Comparison of ENCODE assay signal across 1 cellular context in the genomic region with DNA sequence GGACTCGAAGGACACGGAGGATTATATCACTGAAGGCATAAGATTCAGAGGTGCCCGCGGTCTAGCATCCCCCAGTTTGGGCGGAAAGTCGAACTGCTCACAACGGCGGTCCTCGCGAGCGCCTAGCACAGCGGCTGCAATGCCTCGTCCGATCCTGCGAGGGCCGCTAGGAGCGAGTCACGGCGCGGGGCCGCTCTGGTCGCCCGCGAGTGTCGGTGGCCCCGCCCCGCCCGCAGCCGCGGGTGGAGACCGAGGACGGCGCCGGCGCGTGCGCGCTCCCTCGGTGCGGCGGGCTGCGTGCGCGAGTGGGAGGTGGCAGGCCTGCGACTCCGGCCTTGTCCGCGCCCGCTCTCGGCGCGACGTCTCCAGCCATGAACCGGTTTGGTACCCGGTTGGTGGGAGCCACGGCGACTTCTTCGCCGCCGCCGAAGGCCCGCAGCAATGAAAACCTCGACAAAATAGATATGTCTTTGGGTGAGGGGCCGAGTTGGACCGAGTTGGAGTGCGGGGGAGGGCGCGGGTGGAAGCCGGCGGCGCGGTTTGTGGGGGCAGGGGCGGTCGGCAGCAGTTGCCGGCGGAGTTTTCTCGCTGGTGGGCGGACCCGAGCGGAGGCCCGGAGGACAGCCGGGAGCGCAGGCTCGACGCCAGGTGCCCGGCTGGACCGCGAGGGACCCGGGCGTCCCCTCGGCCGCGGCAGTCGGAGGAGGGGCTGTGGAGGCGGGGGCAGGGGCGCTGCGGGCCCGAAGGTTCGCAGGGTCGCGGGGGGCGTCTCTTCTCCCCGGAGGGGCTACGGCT.
TF ChIP-seq lines count a peak whose summit lies in the region.

A gene with protein sequence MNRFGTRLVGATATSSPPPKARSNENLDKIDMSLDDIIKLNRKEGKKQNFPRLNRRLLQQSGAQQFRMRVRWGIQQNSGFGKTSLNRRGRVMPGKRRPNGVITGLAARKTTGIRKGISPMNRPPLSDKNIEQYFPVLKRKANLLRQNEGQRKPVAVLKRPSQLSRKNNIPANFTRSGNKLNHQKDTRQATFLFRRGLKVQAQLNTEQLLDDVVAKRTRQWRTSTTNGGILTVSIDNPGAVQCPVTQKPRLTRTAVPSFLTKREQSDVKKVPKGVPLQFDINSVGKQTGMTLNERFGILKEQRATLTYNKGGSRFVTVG (plus strand): TSS at position 283 of the 795 bp plus-strand sequence. CDS start 89 bp downstream, at position 372.

TF ChIP-seq in K562, 482 proteins besides CTCF, POLR2A, EP300 and RAD21 (continued from another document and continues in another):
- no peak for TF ChIP-seq STAT5A (IDR thresholded peaks at IDR 0.05; ENCODE audit: borderline replicate concordance, low read length)
- no peak for TF ChIP-seq FOXA1 (IDR thresholded peaks at IDR 0.05; ENCODE audit: borderline replicate concordance)
- no peak for TF ChIP-seq ZFP36 (IDR thresholded peaks at IDR 0.05; ENCODE audit: low read depth, low read length, partially characterized antibody)
- TF ChIP-seq KDM1A (IDR thresholded peaks at IDR 0.05), result no peak
- TF ChIP-seq, protein P1, sequence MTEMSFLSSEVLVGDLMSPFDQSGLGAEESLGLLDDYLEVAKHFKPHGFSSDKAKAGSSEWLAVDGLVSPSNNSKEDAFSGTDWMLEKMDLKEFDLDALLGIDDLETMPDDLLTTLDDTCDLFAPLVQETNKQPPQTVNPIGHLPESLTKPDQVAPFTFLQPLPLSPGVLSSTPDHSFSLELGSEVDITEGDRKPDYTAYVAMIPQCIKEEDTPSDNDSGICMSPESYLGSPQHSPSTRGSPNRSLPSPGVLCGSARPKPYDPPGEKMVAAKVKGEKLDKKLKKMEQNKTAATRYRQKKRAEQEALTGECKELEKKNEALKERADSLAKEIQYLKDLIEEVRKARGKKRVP (CRISPR knock-in tag; IDR thresholded peaks at IDR 0.05), result no peak
- TF ChIP-seq, protein P2, sequence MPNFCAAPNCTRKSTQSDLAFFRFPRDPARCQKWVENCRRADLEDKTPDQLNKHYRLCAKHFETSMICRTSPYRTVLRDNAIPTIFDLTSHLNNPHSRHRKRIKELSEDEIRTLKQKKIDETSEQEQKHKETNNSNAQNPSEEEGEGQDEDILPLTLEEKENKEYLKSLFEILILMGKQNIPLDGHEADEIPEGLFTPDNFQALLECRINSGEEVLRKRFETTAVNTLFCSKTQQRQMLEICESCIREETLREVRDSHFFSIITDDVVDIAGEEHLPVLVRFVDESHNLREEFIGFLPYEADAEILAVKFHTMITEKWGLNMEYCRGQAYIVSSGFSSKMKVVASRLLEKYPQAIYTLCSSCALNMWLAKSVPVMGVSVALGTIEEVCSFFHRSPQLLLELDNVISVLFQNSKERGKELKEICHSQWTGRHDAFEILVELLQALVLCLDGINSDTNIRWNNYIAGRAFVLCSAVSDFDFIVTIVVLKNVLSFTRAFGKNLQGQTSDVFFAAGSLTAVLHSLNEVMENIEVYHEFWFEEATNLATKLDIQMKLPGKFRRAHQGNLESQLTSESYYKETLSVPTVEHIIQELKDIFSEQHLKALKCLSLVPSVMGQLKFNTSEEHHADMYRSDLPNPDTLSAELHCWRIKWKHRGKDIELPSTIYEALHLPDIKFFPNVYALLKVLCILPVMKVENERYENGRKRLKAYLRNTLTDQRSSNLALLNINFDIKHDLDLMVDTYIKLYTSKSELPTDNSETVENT (CRISPR knock-in tag; IDR thresholded peaks at IDR 0.05), result peak; percentile 85; the same call in 1 of the 2 replicates
- TF ChIP-seq MED1 (CRISPR knock-in tag; IDR thresholded peaks at IDR 0.05; ENCODE audit: borderline replicate concordance), result no peak
- no peak for TF ChIP-seq POU5F1 (IDR thresholded peaks at IDR 0.05; ENCODE audit: borderline replicate concordance, low read depth, low read length, partially characterized antibody)
- no peak for TF ChIP-seq ZC3H11A (IDR thresholded peaks at IDR 0.05; ENCODE audit: low read depth, low read length)
- no peak for TF ChIP-seq PHTF2 (CRISPR knock-in tag; IDR thresholded peaks at IDR 0.05)
- peak; percentile 57 for TF ChIP-seq POLR2B (IDR thresholded peaks at IDR 0.05; ENCODE audit: low read depth, partially characterized antibody)
- TF ChIP-seq, protein P3, sequence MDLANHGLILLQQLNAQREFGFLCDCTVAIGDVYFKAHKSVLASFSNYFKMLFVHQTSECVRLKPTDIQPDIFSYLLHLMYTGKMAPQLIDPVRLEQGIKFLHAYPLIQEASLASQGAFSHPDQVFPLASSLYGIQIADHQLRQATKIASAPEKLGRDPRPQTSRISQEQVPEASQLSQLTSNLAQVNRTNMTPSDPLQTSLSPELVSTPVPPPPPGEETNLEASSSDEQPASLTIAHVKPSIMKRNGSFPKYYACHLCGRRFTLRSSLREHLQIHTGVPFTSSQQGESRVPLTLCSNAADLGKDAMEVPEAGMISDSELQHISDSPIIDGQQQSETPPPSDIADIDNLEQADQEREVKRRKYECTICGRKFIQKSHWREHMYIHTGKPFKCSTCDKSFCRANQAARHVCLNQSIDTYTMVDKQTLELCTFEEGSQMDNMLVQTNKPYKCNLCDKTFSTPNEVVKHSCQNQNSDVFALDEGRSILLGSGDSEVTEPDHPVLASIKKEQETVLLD (IDR thresholded peaks at IDR 0.05), result 0 out of 2 replicates have a peak, but pooled peaks have one; percentile 73
- no peak for TF ChIP-seq CREBBP (IDR thresholded peaks at IDR 0.05; ENCODE audit: low read depth, low read length)
- TF ChIP-seq, protein P4, sequence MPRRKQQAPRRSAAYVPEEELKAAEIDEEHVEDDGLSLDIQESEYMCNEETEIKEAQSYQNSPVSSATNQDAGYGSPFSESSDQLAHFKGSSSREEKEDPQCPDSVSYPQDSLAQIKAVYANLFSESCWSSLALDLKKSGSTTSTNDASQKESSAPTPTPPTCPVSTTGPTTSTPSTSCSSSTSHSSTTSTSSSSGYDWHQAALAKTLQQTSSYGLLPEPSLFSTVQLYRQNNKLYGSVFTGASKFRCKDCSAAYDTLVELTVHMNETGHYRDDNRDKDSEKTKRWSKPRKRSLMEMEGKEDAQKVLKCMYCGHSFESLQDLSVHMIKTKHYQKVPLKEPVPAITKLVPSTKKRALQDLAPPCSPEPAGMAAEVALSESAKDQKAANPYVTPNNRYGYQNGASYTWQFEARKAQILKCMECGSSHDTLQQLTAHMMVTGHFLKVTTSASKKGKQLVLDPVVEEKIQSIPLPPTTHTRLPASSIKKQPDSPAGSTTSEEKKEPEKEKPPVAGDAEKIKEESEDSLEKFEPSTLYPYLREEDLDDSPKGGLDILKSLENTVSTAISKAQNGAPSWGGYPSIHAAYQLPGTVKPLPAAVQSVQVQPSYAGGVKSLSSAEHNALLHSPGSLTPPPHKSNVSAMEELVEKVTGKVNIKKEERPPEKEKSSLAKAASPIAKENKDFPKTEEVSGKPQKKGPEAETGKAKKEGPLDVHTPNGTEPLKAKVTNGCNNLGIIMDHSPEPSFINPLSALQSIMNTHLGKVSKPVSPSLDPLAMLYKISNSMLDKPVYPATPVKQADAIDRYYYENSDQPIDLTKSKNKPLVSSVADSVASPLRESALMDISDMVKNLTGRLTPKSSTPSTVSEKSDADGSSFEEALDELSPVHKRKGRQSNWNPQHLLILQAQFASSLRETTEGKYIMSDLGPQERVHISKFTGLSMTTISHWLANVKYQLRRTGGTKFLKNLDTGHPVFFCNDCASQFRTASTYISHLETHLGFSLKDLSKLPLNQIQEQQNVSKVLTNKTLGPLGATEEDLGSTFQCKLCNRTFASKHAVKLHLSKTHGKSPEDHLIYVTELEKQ (CRISPR knock-in tag; IDR thresholded peaks at IDR 0.05), result no peak
- no peak for TF ChIP-seq TRIM28 (IDR thresholded peaks at IDR 0.05)
- TF ChIP-seq CEBPB (tag; IDR thresholded peaks at IDR 0.05), result no peak
- TF ChIP-seq BHLHE40 (IDR thresholded peaks at IDR 0.05; ENCODE audit: low read length), result no peak
- TF ChIP-seq PPARD (CRISPR knock-in tag; IDR thresholded peaks at IDR 0.05), result no peak
- TF ChIP-seq, protein P5, sequence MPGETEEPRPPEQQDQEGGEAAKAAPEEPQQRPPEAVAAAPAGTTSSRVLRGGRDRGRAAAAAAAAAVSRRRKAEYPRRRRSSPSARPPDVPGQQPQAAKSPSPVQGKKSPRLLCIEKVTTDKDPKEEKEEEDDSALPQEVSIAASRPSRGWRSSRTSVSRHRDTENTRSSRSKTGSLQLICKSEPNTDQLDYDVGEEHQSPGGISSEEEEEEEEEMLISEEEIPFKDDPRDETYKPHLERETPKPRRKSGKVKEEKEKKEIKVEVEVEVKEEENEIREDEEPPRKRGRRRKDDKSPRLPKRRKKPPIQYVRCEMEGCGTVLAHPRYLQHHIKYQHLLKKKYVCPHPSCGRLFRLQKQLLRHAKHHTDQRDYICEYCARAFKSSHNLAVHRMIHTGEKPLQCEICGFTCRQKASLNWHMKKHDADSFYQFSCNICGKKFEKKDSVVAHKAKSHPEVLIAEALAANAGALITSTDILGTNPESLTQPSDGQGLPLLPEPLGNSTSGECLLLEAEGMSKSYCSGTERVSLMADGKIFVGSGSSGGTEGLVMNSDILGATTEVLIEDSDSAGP (CRISPR knock-in tag; IDR thresholded peaks at IDR 0.05), result no peak
- no peak for TF ChIP-seq CBFA2T3 (IDR thresholded peaks at IDR 0.05)
- no peak for TF ChIP-seq SPI1 (IDR thresholded peaks at IDR 0.05; ENCODE audit: borderline replicate concordance, low read depth, low read length)
- no peak for TF ChIP-seq KDM2B (CRISPR knock-in tag; IDR thresholded peaks at IDR 0.05)
- peak; percentile 49; the same call in 1 of the 2 replicates for TF ChIP-seq MBD2 (IDR thresholded peaks at IDR 0.05; ENCODE audit: borderline replicate concordance, low read depth)
- peak; percentile 63; the same call in 1 of the 2 replicates for TF ChIP-seq ESRRA (IDR thresholded peaks at IDR 0.05; ENCODE audit: borderline replicate concordance, low read depth)
- TF ChIP-seq ARID1B (IDR thresholded peaks at IDR 0.05), result no peak
- peak; percentile 47; the same call in 1 of the 2 replicates for TF ChIP-seq HDAC2 (IDR thresholded peaks at IDR 0.05)
- 0 out of 2 replicates have a peak, but pooled peaks have one; percentile 13 for TF ChIP-seq DPF2 (IDR thresholded peaks at IDR 0.05)
- TF ChIP-seq, protein P6, sequence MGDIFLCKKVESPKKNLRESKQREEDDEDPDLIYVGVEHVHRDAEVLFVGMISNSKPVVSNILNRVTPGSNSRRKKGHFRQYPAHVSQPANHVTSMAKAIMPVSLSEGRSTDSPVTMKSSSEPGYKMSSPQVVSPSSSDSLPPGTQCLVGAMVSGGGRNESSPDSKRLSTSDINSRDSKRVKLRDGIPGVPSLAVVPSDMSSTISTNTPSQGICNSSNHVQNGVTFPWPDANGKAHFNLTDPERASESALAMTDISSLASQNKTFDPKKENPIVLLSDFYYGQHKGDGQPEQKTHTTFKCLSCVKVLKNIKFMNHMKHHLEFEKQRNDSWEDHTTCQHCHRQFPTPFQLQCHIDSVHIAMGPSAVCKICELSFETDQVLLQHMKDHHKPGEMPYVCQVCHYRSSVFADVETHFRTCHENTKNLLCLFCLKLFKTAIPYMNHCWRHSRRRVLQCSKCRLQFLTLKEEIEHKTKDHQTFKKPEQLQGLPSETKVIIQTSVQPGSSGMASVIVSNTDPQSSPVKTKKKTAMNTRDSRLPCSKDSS (IDR thresholded peaks at IDR 0.05; ENCODE audit: low read depth, partially characterized antibody), result no peak
- TF ChIP-seq ZNF146 (CRISPR knock-in tag; IDR thresholded peaks at IDR 0.05; ENCODE audit: unreplicated experiment), result no peak
- no peak for TF ChIP-seq MIER1 (IDR thresholded peaks at IDR 0.05; ENCODE audit: low read depth)
- TF ChIP-seq PML (IDR thresholded peaks at IDR 0.05; ENCODE audit: low read length), result no peak
- no peak for TF ChIP-seq MCM7 (IDR thresholded peaks at IDR 0.05)
- peak; percentile 47 for TF ChIP-seq HMGN3 (IDR thresholded peaks at IDR 0.05; ENCODE audit: borderline replicate concordance, extremely low read depth, insufficient read length, low read depth, low read length)
- TF ChIP-seq, protein P7, sequence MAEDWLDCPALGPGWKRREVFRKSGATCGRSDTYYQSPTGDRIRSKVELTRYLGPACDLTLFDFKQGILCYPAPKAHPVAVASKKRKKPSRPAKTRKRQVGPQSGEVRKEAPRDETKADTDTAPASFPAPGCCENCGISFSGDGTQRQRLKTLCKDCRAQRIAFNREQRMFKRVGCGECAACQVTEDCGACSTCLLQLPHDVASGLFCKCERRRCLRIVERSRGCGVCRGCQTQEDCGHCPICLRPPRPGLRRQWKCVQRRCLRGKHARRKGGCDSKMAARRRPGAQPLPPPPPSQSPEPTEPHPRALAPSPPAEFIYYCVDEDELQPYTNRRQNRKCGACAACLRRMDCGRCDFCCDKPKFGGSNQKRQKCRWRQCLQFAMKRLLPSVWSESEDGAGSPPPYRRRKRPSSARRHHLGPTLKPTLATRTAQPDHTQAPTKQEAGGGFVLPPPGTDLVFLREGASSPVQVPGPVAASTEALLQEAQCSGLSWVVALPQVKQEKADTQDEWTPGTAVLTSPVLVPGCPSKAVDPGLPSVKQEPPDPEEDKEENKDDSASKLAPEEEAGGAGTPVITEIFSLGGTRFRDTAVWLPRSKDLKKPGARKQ (CRISPR knock-in tag; IDR thresholded peaks at IDR 0.05), result no peak
- TF ChIP-seq ERF (CRISPR knock-in tag; IDR thresholded peaks at IDR 0.05), result no peak
- TF ChIP-seq E2F3 (CRISPR knock-in tag; IDR thresholded peaks at IDR 0.05), result no peak
- TF ChIP-seq CHD4 (IDR thresholded peaks at IDR 0.05; ENCODE audit: insufficient read depth, insufficient replicate concordance, low read depth, low read length, poor library complexity, severe bottlenecking), result no peak
- peak; percentile 98 for TF ChIP-seq SAFB (IDR thresholded peaks at IDR 0.05; ENCODE audit: borderline replicate concordance, low read depth, low read length)
- TF ChIP-seq, protein P8, sequence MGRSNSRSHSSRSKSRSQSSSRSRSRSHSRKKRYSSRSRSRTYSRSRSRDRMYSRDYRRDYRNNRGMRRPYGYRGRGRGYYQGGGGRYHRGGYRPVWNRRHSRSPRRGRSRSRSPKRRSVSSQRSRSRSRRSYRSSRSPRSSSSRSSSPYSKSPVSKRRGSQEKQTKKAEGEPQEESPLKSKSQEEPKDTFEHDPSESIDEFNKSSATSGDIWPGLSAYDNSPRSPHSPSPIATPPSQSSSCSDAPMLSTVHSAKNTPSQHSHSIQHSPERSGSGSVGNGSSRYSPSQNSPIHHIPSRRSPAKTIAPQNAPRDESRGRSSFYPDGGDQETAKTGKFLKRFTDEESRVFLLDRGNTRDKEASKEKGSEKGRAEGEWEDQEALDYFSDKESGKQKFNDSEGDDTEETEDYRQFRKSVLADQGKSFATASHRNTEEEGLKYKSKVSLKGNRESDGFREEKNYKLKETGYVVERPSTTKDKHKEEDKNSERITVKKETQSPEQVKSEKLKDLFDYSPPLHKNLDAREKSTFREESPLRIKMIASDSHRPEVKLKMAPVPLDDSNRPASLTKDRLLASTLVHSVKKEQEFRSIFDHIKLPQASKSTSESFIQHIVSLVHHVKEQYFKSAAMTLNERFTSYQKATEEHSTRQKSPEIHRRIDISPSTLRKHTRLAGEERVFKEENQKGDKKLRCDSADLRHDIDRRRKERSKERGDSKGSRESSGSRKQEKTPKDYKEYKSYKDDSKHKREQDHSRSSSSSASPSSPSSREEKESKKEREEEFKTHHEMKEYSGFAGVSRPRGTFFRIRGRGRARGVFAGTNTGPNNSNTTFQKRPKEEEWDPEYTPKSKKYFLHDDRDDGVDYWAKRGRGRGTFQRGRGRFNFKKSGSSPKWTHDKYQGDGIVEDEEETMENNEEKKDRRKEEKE (IDR thresholded peaks at IDR 0.05; ENCODE audit: borderline replicate concordance in 1 of 2, control insufficient read depth in 1 of 2, low read depth in 2 of 2, low read length in 1 of 2), result no peak
- TF ChIP-seq, protein P9, sequence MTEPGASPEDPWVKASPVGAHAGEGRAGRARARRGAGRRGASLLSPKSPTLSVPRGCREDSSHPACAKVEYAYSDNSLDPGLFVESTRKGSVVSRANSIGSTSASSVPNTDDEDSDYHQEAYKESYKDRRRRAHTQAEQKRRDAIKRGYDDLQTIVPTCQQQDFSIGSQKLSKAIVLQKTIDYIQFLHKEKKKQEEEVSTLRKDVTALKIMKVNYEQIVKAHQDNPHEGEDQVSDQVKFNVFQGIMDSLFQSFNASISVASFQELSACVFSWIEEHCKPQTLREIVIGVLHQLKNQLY (CRISPR knock-in tag; conservative IDR thresholded peaks at IDR 0.05), result no peak
